ENCODE assay signal across 37 cellular contexts in genomic region chr11:99489561-99489960, GRCh38.
"Had no signal": no experiment of that assay in that cellular context is flagged by ENCODE, and none has a peak within 500 bp of the region (broad histone marks: within the 10 kb centered on the region; RNA-seq: fewer than 3 reads in every experiment).

No MANE protein-coding gene starts in this region.

- H3K27me3 ChIP-seq: body of pancreas, breast epithelium, MG63, Peyer's patch had no signal

- H3K36me3 ChIP-seq: breast epithelium, MG63, Peyer's patch had no signal

- H3K4me1 ChIP-seq: body of pancreas, breast epithelium, Peyer's patch had no signal

- H3K4me3 ChIP-seq: body of pancreas, breast epithelium, MG63, Peyer's patch had no signal

- ATAC-seq: activated CD8-positive, alpha-beta memory T cell treated with anti-CD3 and anti-CD28 coated beads, Interleukin-2, amount 10 ng/mL, durations not matched to agents 7 days and 5 days; body of pancreas; PC-3; Right ventricle myocardium inferior; SK-N-SH treated with all-trans-retinoic acid at 6 μM for 48 hours had no signal

- DNase-seq: activated B cell treated with CpG ODN at 0.5 μM for 24 hours; activated CD4-positive, alpha-beta memory T cell treated with anti-CD3 and anti-CD28 coated beads, Interleukin-2, amount 10 ng/mL, durations not matched to agents 7 days and 5 days; activated CD4-positive, alpha-beta T cell treated with anti-CD3 and anti-CD28 coated beads for 48 hours; activated CD4-positive, CD25-positive, alpha-beta regulatory T cell treated with anti-CD3 and anti-CD28 coated beads, Interleukin-2, amount 50 U/mL, for 72 hours; activated CD8-positive, alpha-beta memory T cell treated with anti-CD3 and anti-CD28 coated beads for 24 hours; activated CD8-positive, alpha-beta memory T cell treated with anti-CD3 and anti-CD28 coated beads, Interleukin-2, amount 10 ng/mL, durations not matched to agents 7 days and 5 days; activated CD8-positive, alpha-beta memory T cell treated with anti-CD3 and anti-CD28 coated beads, Interleukin-2, amount 50 U/mL, for 48 hours; activated effector memory CD4-positive, alpha-beta T cell treated with Interleukin-2 at 50 U/mL for 16 hours; activated naive CD4-positive, alpha-beta T cell treated with anti-CD3 and anti-CD28 coated beads, Interleukin-2, amount 50 U/mL, for 16 hours; activated naive CD8-positive, alpha-beta T cell treated with anti-CD3 and anti-CD28 coated beads for 36 hours; activated T-cell treated with anti-CD3 and anti-CD28 coated beads, Interleukin-2, amount 50 U/mL, for 48 hours; body of pancreas; central memory CD4-positive, alpha-beta T cell; Kasumi-1; KG1; MG63; NCI-H1048; NCI-H1105 treated with DMSO at 0.1 percent for 48 hours; NCI-H1436; NCI-H1694 treated with DMSO at 0.1 percent for 48 hours; NCI-H2029; NCI-H510A; NCI-H526; NCI-H748 treated with DMSO at 0.1 percent for 48 hours; NK-92 treated with Interleukin-12 subunit alpha and Interleukin-12 subunit beta, amount 100 ng/mL, for 24 hours; PC-3; Peyer's patch; RPMI8226; SIG-M5; SW 1271; T-helper 1 cell; T-helper 2 cell; T-helper 9 cell had no signal

- H3K9me3 ChIP-seq: body of pancreas, breast epithelium, Peyer's patch had no signal

- H3K27ac ChIP-seq: body of pancreas, breast epithelium, Peyer's patch, VCaP had no signal
